16 cellular contexts compared by ENCODE assay signal in the genomic region with DNA sequence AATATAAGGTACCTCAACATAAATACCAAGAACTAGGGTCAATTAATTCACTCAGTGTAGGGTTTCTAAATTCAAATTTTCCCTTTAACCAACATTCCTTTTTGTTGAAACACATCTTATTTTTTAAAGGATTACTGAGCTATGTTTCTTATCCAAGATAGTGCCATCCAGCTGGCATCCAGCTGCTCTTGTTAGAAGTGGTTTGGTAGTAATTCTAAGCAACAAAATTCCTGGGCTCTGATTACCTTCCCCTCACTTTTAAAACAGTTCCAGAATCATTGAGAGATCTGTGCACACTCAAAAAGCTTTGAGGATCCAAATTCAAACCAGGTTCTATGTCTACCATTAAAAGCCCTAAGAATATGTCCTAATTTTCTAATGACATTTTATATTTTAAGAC.
DNase-seq lines count a peak whose midpoint lies in the region; ATAC-seq and TF ChIP-seq lines count a peak whose summit lies in the region.
"Had no signal": no experiment of that assay in that cellular context is flagged by ENCODE, and none has a peak within 500 bp of the region (broad histone marks: within the 10 kb centered on the region; RNA-seq: fewer than 3 reads in every experiment).

No MANE protein-coding gene starts in this region.

- H3K4me1 ChIP-seq in neural progenitor cell (peaks cover 14% of the 10 kb centered on the region), lower lobe of right lung (no peaks in the 10 kb centered on the region)
- H3K4me1 ChIP-seq: Caco-2, Peyer's patch had no signal

- peaks cover 17% of the 10 kb centered on the region for H3K9me3 Mint-ChIP-seq in neural progenitor cell

- no peak for ATAC-seq in lower lobe of right lung
- ATAC-seq: GM23338 had no signal

- H3K36me3 ChIP-seq in neural progenitor cell (no peaks in the 10 kb centered on the region), lower lobe of right lung (no peaks in the 10 kb centered on the region)
- H3K36me3 ChIP-seq: Peyer's patch had no signal

- H3K27ac Mint-ChIP-seq in neural progenitor cell, result no peak overlapping the region
- H3K27ac Mint-ChIP-seq: B cell, GM23338 had no signal

- TF ChIP-seq CTCF in AG09309 (IDR thresholded peaks at IDR 0.05; ENCODE audit: control insufficient read depth, insufficient read depth, low read depth, low read length, missing control alignments) (no peak), neural progenitor cell (IDR thresholded peaks at IDR 0.05) (no peak), lower lobe of right lung (IDR thresholded peaks at IDR 0.05) (no peak)

- H3K9me3 ChIP-seq in neural progenitor cell (ENCODE audit: low read depth) (peaks cover 3% of the 10 kb centered on the region), lower lobe of right lung (no peaks in the 10 kb centered on the region)
- H3K9me3 ChIP-seq: Caco-2 had no signal

- H3K27ac ChIP-seq in neural progenitor cell (no peak overlapping the region), lower lobe of right lung (no peak overlapping the region)
- H3K27ac ChIP-seq: Peyer's patch had no signal

- intact Hi-C loops in lower lobe of right lung (cut with DNase I), result no loop called here

- H4K20me1 ChIP-seq in neural progenitor cell (ENCODE audit: low read depth), result no peaks in the 10 kb centered on the region

- peak overlapping the region; percentile 1 for H2AFZ ChIP-seq in neural progenitor cell (replicated peaks)
- H2AFZ ChIP-seq: GM23338 had no signal

- H3K4me1 Mint-ChIP-seq in neural progenitor cell, result peaks cover 3% of the 10 kb centered on the region
- H3K4me1 Mint-ChIP-seq: B cell, GM23338 had no signal

- no peaks in the 10 kb centered on the region for H3K27me3 ChIP-seq in neural progenitor cell
- no peaks in the 10 kb centered on the region for H3K27me3 ChIP-seq in lower lobe of right lung (ENCODE audit: low read depth)
- H3K27me3 ChIP-seq: Peyer's patch had no signal

- peak; percentile 31 for DNase-seq in AG09309 (ENCODE audit: low read depth)
- peak; percentile 9 for DNase-seq in HCEC 1CT
- peak; percentile 44 for DNase-seq in astrocyte of the hippocampus (ENCODE audit: low read depth, low spot score)
- DNase-seq in neural progenitor cell (ENCODE audit: low spot score), result no peak
- no peak for DNase-seq in COLO829 (ENCODE audit: low spot score)
- DNase-seq in SIG-M5 treated with dmso at 0.1 percent for 504 hours (lab: John Stamatoyannopoulos, UW; ENCODE audit: unreplicated experiment), result no peak
- no peak for DNase-seq in lower lobe of right lung
- DNase-seq: Caco-2, KBM-7, NCI-H1092, NCI-H146, NCI-H2029 treated with DMSO at 0.1 percent for 48 hours, NCI-H446 treated with DMSO at 0.1 percent for 48 hours, Peyer's patch had no signal

- no peak overlapping the region for H3K4me2 ChIP-seq in neural progenitor cell
- H3K4me2 ChIP-seq: GM23338 had no signal

- no peak overlapping the region for H3K4me3 Mint-ChIP-seq in neural progenitor cell
- H3K4me3 Mint-ChIP-seq: B cell, GM23338 had no signal

- no peaks in the 10 kb centered on the region for H3K36me3 Mint-ChIP-seq in neural progenitor cell

- no peaks in the 10 kb centered on the region for H3F3A ChIP-seq in neural progenitor cell (ENCODE audit: low read depth)

- peaks cover 4% of the 10 kb centered on the region for H3K27me3 Mint-ChIP-seq in neural progenitor cell (ENCODE audit: insufficient read depth, low read depth)
- H3K27me3 Mint-ChIP-seq: B cell had no signal

- H3K4me3 ChIP-seq in AG09309 (ENCODE audit: control insufficient read depth, low read depth, low read length) (no peak overlapping the region), neural progenitor cell (no peak overlapping the region), lower lobe of right lung (no peak overlapping the region)
- H3K4me3 ChIP-seq: GM23338, Peyer's patch had no signal

- H3K9ac ChIP-seq in neural progenitor cell, result no peak overlapping the region

- H3K79me2 ChIP-seq in neural progenitor cell (ENCODE audit: low read depth), result no peaks in the 10 kb centered on the region

Comparison
In these comparisons a context has a peak if more than half of its experiments do, and no peak if none do; other contexts are left out.
1. DNase-seq: peak in AG09309 (single experiment), HCEC 1CT (single experiment) and astrocyte of the hippocampus (single experiment); none in neural progenitor cell (single experiment), COLO829 (single experiment), SIG-M5 treated with dmso at 0.1 percent for 504 hours (single experiment) and lower lobe of right lung (single experiment).